Comparison of ENCODE assay signal across 8 cellular contexts in genomic region chr3:142904639-142905441, GRCh38. TPM values are rescaled to one million over a fixed set of nuclear protein-coding genes. Genes with fewer than 3 reads are reported as not detected.
DNase-seq lines count a peak whose midpoint lies in the region; ATAC-seq and TF ChIP-seq lines count a peak whose summit lies in the region.

No MANE protein-coding gene starts in this region.

- H4K20me1 ChIP-seq in GM23248 (ENCODE audit: insufficient read depth), result no peaks in the 10 kb centered on the region

- ATAC-seq in right cardiac atrium (peak; percentile 85 to 92), GM21825 (IDR thresholded peaks at IDR 0.05; ENCODE audit: unreplicated experiment) (no peak)
- no peak for ATAC-seq in CD4-positive, alpha-beta T cell (ENCODE audit: poor library complexity)

- no peaks in the 10 kb centered on the region for H3K9me3 Mint-ChIP-seq in activated T-helper 2 cell treated with anti-CD3 and anti-CD28 coated beads, Interferon-gamma antibody, Interleukin-2, Interleukin-4, amounts not matched to agents 10 μg/mL and 5 μg/mL and 100 μg/mL, durations not matched to agents 14 hours and 24 hours and 36 hours
- no peaks in the 10 kb centered on the region for H3K9me3 Mint-ChIP-seq in CD4-positive, alpha-beta T cell

- in situ Hi-C loops in GM23248 (cut with MboI), result no loop called here

- peaks cover 3% of the 10 kb centered on the region for H3K4me1 Mint-ChIP-seq in activated T-helper 2 cell treated with anti-CD3 and anti-CD28 coated beads, Interferon-gamma antibody, Interleukin-2, Interleukin-4, amounts not matched to agents 10 μg/mL and 5 μg/mL and 100 μg/mL, durations not matched to agents 14 hours and 24 hours and 36 hours (ENCODE audit: low read depth)
- no peaks in the 10 kb centered on the region for H3K4me1 Mint-ChIP-seq in CD4-positive, alpha-beta T cell (ENCODE audit: low read depth)

- intact Hi-C loops in right cardiac atrium (cut with DNase I), result no loop called here
- intact Hi-C loops in activated T-helper 2 cell treated with anti-CD3 and anti-CD28 coated beads, Interferon-gamma antibody, Interleukin-2, Interleukin-4, amounts not matched to agents 10 μg/mL and 5 μg/mL and 100 μg/mL, durations not matched to agents 14 hours and 24 hours and 36 hours (cut with micrococcal nuclease), result no loop called here
- intact Hi-C loops in CD4-positive, alpha-beta T cell (cut with DNase I, micrococcal nuclease), result no loop called here

- WGBS in GM23248 (ENCODE audit: low coverage in 1 of 2, low lambda C conversion rate in 2 of 2, missing lambda C conversion rate in 2 of 2), 2 experiments, result 57 to 61% methylated on average over 11 of the region's 11 CpGs
- 59% methylated on average over 11 of the region's 11 CpGs for WGBS in right cardiac atrium

- no peak overlapping the region for H3K4me3 Mint-ChIP-seq in activated T-helper 2 cell treated with anti-CD3 and anti-CD28 coated beads, Interferon-gamma antibody, Interleukin-2, Interleukin-4, amounts not matched to agents 10 μg/mL and 5 μg/mL and 100 μg/mL, durations not matched to agents 14 hours and 24 hours and 36 hours (ENCODE audit: low read depth)
- no peak overlapping the region for H3K4me3 Mint-ChIP-seq in CD4-positive, alpha-beta T cell

- CTCF ChIA-PET in CD4-positive, alpha-beta T cell (lab: Charles Lee), result no interaction called here

- no peaks in the 10 kb centered on the region for H3K9me3 ChIP-seq in GM23248 (ENCODE audit: low read depth)
- no peaks in the 10 kb centered on the region for H3K9me3 ChIP-seq in Peyer's patch
- H3K9me3 ChIP-seq in right cardiac atrium (ENCODE audit: control insufficient read depth, low read length), result no peaks in the 10 kb centered on the region
- H3K9me3 ChIP-seq in CD4-positive, alpha-beta T cell (ENCODE audit: control insufficient read depth, low read length), result no peaks in the 10 kb centered on the region

- H3K79me2 ChIP-seq in GM23248 (ENCODE audit: insufficient read depth), result no peaks in the 10 kb centered on the region

- H3K27ac ChIP-seq in GM23248, result no peak overlapping the region
- H3K27ac ChIP-seq in Peyer's patch, result peak overlapping the region in 2 of 4 donors; percentile 20 to 48
- peak overlapping the region; percentile 31 for H3K27ac ChIP-seq in right cardiac atrium (ENCODE audit: low read length)
- H3K27ac ChIP-seq in CD4-positive, alpha-beta T cell (ENCODE audit: low read depth, low read length), result no peak overlapping the region
- H3K27ac ChIP-seq in caudate nucleus (ENCODE audit: low read depth, low read length), result no peak overlapping the region

- H3K4me1 ChIP-seq in GM23248 (ENCODE audit: insufficient read depth), result peaks cover 17% of the 10 kb centered on the region
- peaks cover 0 to 4% (median 0%) of the 10 kb centered on the region in 4 donors for H3K4me1 ChIP-seq in Peyer's patch
- no peaks in the 10 kb centered on the region for H3K4me1 ChIP-seq in right cardiac atrium (ENCODE audit: control insufficient read depth, insufficient read depth, low read length)

- H2AFZ ChIP-seq in GM23248, result peak overlapping the region; percentile 47; the same call in 1 of the 2 replicates

- POLR2A ChIA-PET in CD4-positive, alpha-beta T cell (lab: Charles Lee), result no interaction called here

- peaks cover 34% of the 10 kb centered on the region for H3K27me3 Mint-ChIP-seq in activated T-helper 2 cell treated with anti-CD3 and anti-CD28 coated beads, Interferon-gamma antibody, Interleukin-2, Interleukin-4, amounts not matched to agents 10 μg/mL and 5 μg/mL and 100 μg/mL, durations not matched to agents 14 hours and 24 hours and 36 hours (ENCODE audit: low read depth)
- H3K27me3 Mint-ChIP-seq in CD4-positive, alpha-beta T cell, result peaks cover 71% of the 10 kb centered on the region

- H3F3A ChIP-seq in GM23248 (ENCODE audit: insufficient read depth), result peaks cover 3% of the 10 kb centered on the region; the same call in 1 of the 2 replicates

- H3K36me3 ChIP-seq in GM23248 (ENCODE audit: low read depth) (no peaks in the 10 kb centered on the region), Peyer's patch (no peaks in the 10 kb centered on the region)

- H3K27me3 ChIP-seq in GM23248 (replicated peaks; ENCODE audit: insufficient read depth) (no peaks in the 10 kb centered on the region), Peyer's patch (no peaks in the 10 kb centered on the region), right cardiac atrium (ENCODE audit: control insufficient read depth, insufficient read depth) (no peaks in the 10 kb centered on the region)
- H3K27me3 ChIP-seq in CD4-positive, alpha-beta T cell (ENCODE audit: control insufficient read depth, insufficient read depth, low read length), result peaks cover 7% of the 10 kb centered on the region

- no peak overlapping the region for H3K4me2 ChIP-seq in GM23248 (ENCODE audit: unreplicated experiment)

- no peak overlapping the region for H3K4me3 ChIP-seq in AG09309 (ENCODE audit: control insufficient read depth, low read depth, low read length)
- H3K4me3 ChIP-seq in GM23248, result no peak overlapping the region
- no peak overlapping the region for H3K4me3 ChIP-seq in Peyer's patch
- no peak overlapping the region for H3K4me3 ChIP-seq in right cardiac atrium (ENCODE audit: low read length)

- TF ChIP-seq CTCF in AG09309 (IDR thresholded peaks at IDR 0.05; ENCODE audit: control insufficient read depth, insufficient read depth, low read depth, low read length, missing control alignments) (peak; percentile 32), Peyer's patch (IDR thresholded peaks at IDR 0.05) (no peak)
- no peak for TF ChIP-seq CTCF in CD4-positive, alpha-beta T cell (IDR thresholded peaks at IDR 0.05)

- no peaks in the 10 kb centered on the region for H3K9me2 ChIP-seq in GM23248 (ENCODE audit: insufficient read depth)

- H3K9ac ChIP-seq in GM23248, result no peak overlapping the region

- DNase-seq in AG09309 (ENCODE audit: low read depth) (no peak), GM23248 (peak; percentile 79), Peyer's patch (peak in 2 of 3 donors; percentile 57 to 80), right cardiac atrium (peak in 2 of 3 donors; percentile 44 to 55), caudate nucleus (lab: John Stamatoyannopoulos, UW) (no peak)
- DNase-seq in activated T-helper 2 cell treated with anti-CD3 and anti-CD28 coated beads, Interferon-gamma antibody, Interleukin-2, Interleukin-4, amounts not matched to agents 10 μg/mL and 5 μg/mL and 100 μg/mL, durations not matched to agents 14 hours and 24 hours and 36 hours (ENCODE audit: low spot score), result no peak
- no peak for DNase-seq in CD4-positive, alpha-beta T cell

- TF ChIP-seq POLR2A in Peyer's patch (IDR thresholded peaks at IDR 0.05), result no peak

- no peak overlapping the region for H3K27ac Mint-ChIP-seq in activated T-helper 2 cell treated with anti-CD3 and anti-CD28 coated beads, Interferon-gamma antibody, Interleukin-2, Interleukin-4, amounts not matched to agents 10 μg/mL and 5 μg/mL and 100 μg/mL, durations not matched to agents 14 hours and 24 hours and 36 hours
- no peak overlapping the region for H3K27ac Mint-ChIP-seq in CD4-positive, alpha-beta T cell

- H3K36me3 Mint-ChIP-seq in activated T-helper 2 cell treated with anti-CD3 and anti-CD28 coated beads, Interferon-gamma antibody, Interleukin-2, Interleukin-4, amounts not matched to agents 10 μg/mL and 5 μg/mL and 100 μg/mL, durations not matched to agents 14 hours and 24 hours and 36 hours (ENCODE audit: low read depth), result no peaks in the 10 kb centered on the region
- H3K36me3 Mint-ChIP-seq in CD4-positive, alpha-beta T cell (ENCODE audit: low read depth), result no peaks in the 10 kb centered on the region

RNA-seq across cellular contexts. Expression of gene PCOLCE2, which starts 16.0 kb away (rescaled TPM):
- total RNA-seq in GM23248 (2014; rRNA removed; shearing (Covaris generic)), result 46.4 and 69.2 TPM in 2 replicates
- polyA plus RNA-seq in GM23248 (2016; fragmentation: Nextera tagmentation; extraction: Ambion mirVana) (45.4 and 48.5 TPM in 2 replicates), right cardiac atrium (172 TPM)
- total RNA-seq in Peyer's patch (1 to 10 TPM in 3 of 4 donors, not detected in 1; 2.3 to 3.2 (median 2.5) TPM), right cardiac atrium (100 to 1,000 TPM; 110 to 136 (median 124) TPM)
- not detected in 2 replicates for total RNA-seq in activated T-helper 2 cell treated with anti-CD3 and anti-CD28 coated beads, Interferon-gamma antibody, Interleukin-2, Interleukin-4, amounts not matched to agents 10 μg/mL and 5 μg/mL and 100 μg/mL, durations not matched to agents 14 hours and 24 hours and 36 hours
- not detected for total RNA-seq in CD4-positive, alpha-beta T cell

RNA-seq across cellular contexts. Expression of gene PAQR9, which starts 58.6 kb away (rescaled TPM):
- total RNA-seq in GM23248 (2014; rRNA removed; shearing (Covaris generic)), result not detected in 2 replicates
- polyA plus RNA-seq in GM23248 (2016; fragmentation: Nextera tagmentation; extraction: Ambion mirVana), result not detected in 2 replicates
- total RNA-seq in Peyer's patch, result not detected
- total RNA-seq in right cardiac atrium, result 10 to 100 TPM in 2 of 4 donors, 1 to 10 TPM in 2; 8.2 to 12.5 (median 10.0) TPM
- polyA plus RNA-seq in right cardiac atrium, result 4.7 TPM
- total RNA-seq in activated T-helper 2 cell treated with anti-CD3 and anti-CD28 coated beads, Interferon-gamma antibody, Interleukin-2, Interleukin-4, amounts not matched to agents 10 μg/mL and 5 μg/mL and 100 μg/mL, durations not matched to agents 14 hours and 24 hours and 36 hours, result not detected in 2 replicates
- not detected for total RNA-seq in CD4-positive, alpha-beta T cell

Comparison
In these comparisons a context has a peak if more than half of its experiments do, and no peak if none do; other contexts are left out.
1. DNase-seq: peak in GM23248 (single experiment), Peyer's patch (2 of 3) and right cardiac atrium (2 of 3); none in AG09309 (single experiment), activated T-helper 2 cell treated with anti-CD3 and anti-CD28 coated beads, Interferon-gamma antibody, Interleukin-2, Interleukin-4, amounts not matched to agents 10 μg/mL and 5 μg/mL and 100 μg/mL, durations not matched to agents 14 hours and 24 hours and 36 hours (single experiment), CD4-positive, alpha-beta T cell (0 of 10) and caudate nucleus (0 of 61).
2. ATAC-seq: peak in right cardiac atrium (2 of 2); none in CD4-positive, alpha-beta T cell (single experiment) and GM21825 (single experiment).
3. RNA of gene PCOLCE2, which starts 16.0 kb away (total RNA-seq): 110 to 136 TPM in right cardiac atrium and 46.4 to 69.2 TPM in GM23248; 2.3 to 3.2 TPM in Peyer's patch, not detected in activated T-helper 2 cell treated with anti-CD3 and anti-CD28 coated beads, Interferon-gamma antibody, Interleukin-2, Interleukin-4, amounts not matched to agents 10 μg/mL and 5 μg/mL and 100 μg/mL, durations not matched to agents 14 hours and 24 hours and 36 hours and not detected in CD4-positive, alpha-beta T cell; every median in the first group is over 10 times any median in the second.